ENCODE assay signal across 16 cellular contexts in genomic region chr4:119027815-119028214, GRCh38.
DNase-seq lines count a peak whose midpoint lies in the region; ATAC-seq and TF ChIP-seq lines count a peak whose summit lies in the region.
"Had no signal": no experiment of that assay in that cellular context is flagged by ENCODE, and none has a peak within 500 bp of the region (broad histone marks: within the 10 kb centered on the region; RNA-seq: fewer than 3 reads in every experiment).

No MANE protein-coding gene starts in this region.

- peaks cover 7 to 55% (median 39%) of the 10 kb centered on the region in 9 donors for H3K4me1 ChIP-seq in heart right ventricle
- peaks cover 68% of the 10 kb centered on the region for H3K4me1 ChIP-seq in left ventricle myocardium inferior
- peaks cover 18% of the 10 kb centered on the region for H3K4me1 ChIP-seq in psoas muscle

- TF ChIP-seq CTCF in heart right ventricle (IDR thresholded peaks at IDR 0.05) (no peak), left ventricle myocardium inferior (IDR thresholded peaks at IDR 0.05; ENCODE audit: borderline replicate concordance) (no peak), psoas muscle (IDR thresholded peaks at IDR 0.05) (no peak), GM10248 (IDR thresholded peaks at IDR 0.05; ENCODE audit: control extremely low read depth, extremely low read depth, low read depth, missing control alignments) (no peak)

- peak overlapping the region in 8 of 10 donors; percentile 41 to 92 (median 87) for H3K27ac ChIP-seq in heart right ventricle
- H3K27ac ChIP-seq in left ventricle myocardium inferior (replicated peaks) = peak overlapping the region; percentile 86
- peak overlapping the region; percentile 98 for H3K27ac ChIP-seq in psoas muscle

- H3K9me3 ChIP-seq in heart right ventricle (no peaks in the 10 kb centered on the region), left ventricle myocardium inferior (replicated peaks) (no peaks in the 10 kb centered on the region), psoas muscle (no peaks in the 10 kb centered on the region)
- H3K9me3 ChIP-seq: Caco-2 had no signal

- DNase-seq in heart right ventricle = no peak
- DNase-seq in Right ventricle myocardium inferior (ENCODE audit: missing footprints) = no peak
- DNase-seq in left ventricle myocardium inferior = no peak
- no peak for DNase-seq in psoas muscle
- DNase-seq in stimulated activated naive CD8-positive, alpha-beta T cell treated with anti-CD3 and anti-CD28 coated beads, Interleukin-15, Interleukin-2, amounts not matched to agents 100 U/mL and 50 U/mL, for 24 hours = no peak
- no peak for DNase-seq in NCI-H524 (lab: John Stamatoyannopoulos, UW)
- no peak for DNase-seq in GM10248 (ENCODE audit: extremely low spot score)
- DNase-seq: activated CD8-positive, alpha-beta T cell treated with anti-CD3 and anti-CD28 coated beads, Interleukin-2, amount 10 ng/mL, durations not matched to agents 7 days and 5 days; anterior cingulate cortex; Caco-2; dermis blood vessel endothelial cell; GF-D8; NCI-H1105 treated with DMSO at 0.1 percent for 48 hours; NCI-H345; trophoblast cell had no signal

- H3K27me3 ChIP-seq in heart right ventricle (no peaks in the 10 kb centered on the region), left ventricle myocardium inferior (ENCODE audit: low read depth) (no peaks in the 10 kb centered on the region), psoas muscle (ENCODE audit: insufficient read depth in 3 of 3, low read length in 2 of 3) (no peaks in the 10 kb centered on the region)

- intact Hi-C loops in heart right ventricle (cut with DNase I) (loop anchor here in 2 of 10 donors (5.0 kb wide), 2 partner anchors 36 to 46 kb away; no protein-coding TSS in a partner anchor), Right ventricle myocardium inferior (cut with DNase I) (no loop called here), left ventricle myocardium inferior (cut with micrococcal nuclease) (no loop called here), psoas muscle (cut with DNase I) (loop anchor here in 1 of 2 donors (1.0 to 2.0 kb wide), 2 partner anchors 17 to 39 kb away; no protein-coding TSS in a partner anchor)

- POLR2A ChIA-PET in GM10248 (lab: Yijun Ruan, JAX) = no interaction called here

- CTCF ChIA-PET in GM10248 (lab: Yijun Ruan, JAX) = interaction anchor here (12.2 kb wide), 1 partner anchor 14 kb away, joined by 103 read pairs; no protein-coding TSS in a partner anchor

- WGBS in heart right ventricle, 2 donors = 41 to 56% methylated on average over 2 of the region's 2 CpGs
- WGBS in psoas muscle, 3 donors = 15 to 27% (median 17%) methylated on average over 2 of the region's 2 CpGs

- H3K4me3 ChIP-seq in heart right ventricle (peak overlapping the region in 6 of 10 donors; percentile 12 to 40 (median 23)), left ventricle myocardium inferior (peak overlapping the region; percentile 39), psoas muscle (peak overlapping the region; percentile 77)

- H3K36me3 ChIP-seq in heart right ventricle (peaks cover 0 to 50% (median 16%) of the 10 kb centered on the region in 9 donors), left ventricle myocardium inferior (peaks cover 42% of the 10 kb centered on the region), psoas muscle (ENCODE audit: insufficient read depth in 1 of 2, low read depth in 1 of 2) (peaks cover 2 to 33% of the 10 kb centered on the region in 2 donors)

- ATAC-seq in heart right ventricle = peak in 1 of 8 donors; percentile 29
- no peak for ATAC-seq in Right ventricle myocardium inferior
- peak; percentile 50 to 73 (median 56) for ATAC-seq in psoas muscle
- ATAC-seq in stimulated activated naive CD8-positive, alpha-beta T cell treated with anti-CD3 and anti-CD28 coated beads, Interleukin-15, Interleukin-2, amounts not matched to agents 100 U/mL and 50 U/mL, for 24 hours = no peak
- ATAC-seq in GM18868 (IDR thresholded peaks at IDR 0.05; ENCODE audit: unreplicated experiment) = no peak
- ATAC-seq: activated CD8-positive, alpha-beta T cell treated with anti-CD3 and anti-CD28 coated beads, Interleukin-2, amount 10 ng/mL, durations not matched to agents 7 days and 5 days had no signal

Comparison
In these comparisons a context has a peak if more than half of its experiments do, and no peak if none do; other contexts are left out.
1. ATAC-seq: peak in psoas muscle (4 of 4); none in Right ventricle myocardium inferior (single experiment), stimulated activated naive CD8-positive, alpha-beta T cell treated with anti-CD3 and anti-CD28 coated beads, Interleukin-15, Interleukin-2, amounts not matched to agents 100 U/mL and 50 U/mL, for 24 hours (single experiment) and GM18868 (single experiment).
2. H3K4me3 ChIP-seq: peak in every context shown above with its lines; median percentile 77 in psoas muscle; 39 in left ventricle myocardium inferior; 23 in heart right ventricle.
3. Peak in every context shown above with its lines, with median percentiles within 50 percentile points of each other: H3K27ac ChIP-seq.